ENCODE assay signal across 10 cellular contexts in the genomic region with DNA sequence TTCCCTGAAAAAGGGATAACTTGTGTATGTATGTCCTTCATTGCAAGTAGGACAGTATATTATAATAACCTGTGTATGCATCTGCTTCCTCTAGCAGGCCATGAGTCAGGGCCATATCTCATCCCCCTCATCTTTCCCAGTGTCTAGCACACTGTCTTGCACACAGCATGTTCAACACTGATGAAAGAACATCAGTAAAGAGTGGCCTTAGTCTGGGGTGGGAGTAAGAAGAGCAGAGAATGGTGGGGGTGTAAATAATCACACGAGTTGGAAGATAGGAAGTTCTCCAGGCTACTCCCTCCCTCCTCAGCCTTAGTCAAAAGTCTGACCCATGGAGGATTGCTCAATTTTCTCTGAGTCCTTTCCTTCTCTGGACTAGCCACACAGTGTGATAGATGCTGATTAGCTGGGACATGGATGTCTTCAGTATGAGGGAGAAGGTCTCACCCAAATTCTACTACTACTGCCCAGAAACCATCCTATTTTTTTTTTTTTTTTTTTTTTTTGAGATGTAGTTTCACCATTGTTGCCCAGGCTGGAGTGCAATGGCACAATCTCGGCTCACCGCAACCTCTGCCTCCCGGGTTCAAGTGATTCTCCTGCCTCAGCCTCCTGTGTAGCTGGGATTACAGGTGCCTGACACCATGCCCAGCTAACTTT. TPM values are rescaled to one million over a fixed set of nuclear protein-coding genes. Genes with fewer than 3 reads are reported as not detected.
A peak's percentile ranks its signal among the peaks of the same experiment; 100 is the strongest.
DNase-seq lines count a peak whose midpoint lies in the region; ATAC-seq and TF ChIP-seq lines count a peak whose summit lies in the region.
"Had no signal": no experiment of that assay in that cellular context is flagged by ENCODE, and none has a peak within 500 bp of the region (broad histone marks: within the 10 kb centered on the region; RNA-seq: fewer than 3 reads in every experiment).

No MANE protein-coding gene starts in this region.

- 46 to 63% (median 51%) methylated on average over 4 of the region's 4 CpGs for whole genome bisulfite sequencing in spleen, 5 donors

- no peaks in the 10 kb centered on the region for H3K9me3 ChIP-seq in spleen

- no peak overlapping the region for H3K4me3 ChIP-seq in fibroblast of pulmonary artery (replicated peaks; ENCODE audit: low read depth, low read length)
- peak overlapping the region in 1 of 8 donors; percentile 34 for H3K4me3 ChIP-seq in spleen

- TF ChIP-seq POLR2A in spleen (IDR thresholded peaks at IDR 0.05), result no peak

- peak; percentile 69 for DNase-seq in HCEC 1CT
- DNase-seq in SKM-1 treated with dmso at 0.1 percent for 144 hours (lab: John Stamatoyannopoulos, UW; ENCODE audit: unreplicated experiment), result peak; percentile 14
- DNase-seq in fibroblast of pulmonary artery (ENCODE audit: low read depth), result peak; percentile 64
- DNase-seq in spleen, result no peak
- DNase-seq in NCI-H1092 treated with DMSO at 0.1 percent for 48 hours (lab: John Stamatoyannopoulos, UW), result no peak
- DNase-seq: NCI-H82, small intestine had no signal

- no peaks in the 10 kb centered on the region for H3K36me3 ChIP-seq in spleen

- no peaks in the 10 kb centered on the region for H3K27me3 ChIP-seq in spleen (replicated peaks in 1 of 7)

- TF ChIP-seq CTCF in fibroblast of pulmonary artery (IDR thresholded peaks at IDR 0.05; ENCODE audit: low read length, missing control alignments) (no peak), spleen (IDR thresholded peaks at IDR 0.05 in 8 of 11, conservative IDR thresholded peaks at IDR 0.05 in 3 of 11) (no peak)

- intact Hi-C loops in spleen (cut with DNase I; ENCODE audit: low total_unique reads), result no loop called here

- ATAC-seq in GM21786 (IDR thresholded peaks at IDR 0.05; ENCODE audit: unreplicated experiment), result no peak
- no peak for ATAC-seq in GM21576 (IDR thresholded peaks at IDR 0.05; ENCODE audit: unreplicated experiment)

- H3K27ac ChIP-seq in spleen, result peak overlapping the region; percentile 78 to 93 (median 88)

- peaks cover 7 to 59% (median 49%) of the 10 kb centered on the region in 6 donors for H3K4me1 ChIP-seq in spleen

RNA-seq across cellular contexts. Expression of a gene that starts 14.6 kb away (rescaled TPM):
- 10 to 100 TPM; 75.6 to 92.8 (median 86.1) TPM for total RNA-seq in spleen
- 10 to 100 TPM in 1 of 3 donors, 1 to 10 TPM in 2; 9.1 to 13.6 (median 9.9) TPM for polyA plus RNA-seq in spleen

RNA-seq across cellular contexts. Expression of a gene that starts 29.2 kb away (rescaled TPM):
- not detected for total RNA-seq in spleen
- not detected for polyA plus RNA-seq in spleen
- total RNA-seq: cerebellum had no signal
- polyA plus RNA-seq: small intestine had no signal

RNA-seq across cellular contexts. Expression of a gene that starts 44.0 kb away (rescaled TPM):
- total RNA-seq in spleen, result 10 to 100 TPM; 39.3 to 67.9 (median 49.7) TPM
- 10 to 100 TPM; 32.4 to 42.4 (median 33.5) TPM for polyA plus RNA-seq in spleen

RNA-seq across cellular contexts. Expression of a gene that starts 58.3 kb away (rescaled TPM):
- 10 to 100 TPM in 3 of 7 donors, 1 to 10 TPM in 4; 3.7 to 20.6 (median 8.8) TPM for total RNA-seq in spleen
- polyA plus RNA-seq in spleen, result 1 to 10 TPM; 1.2 to 7.4 (median 1.7) TPM
- total RNA-seq: cerebellum had no signal

Comparison
In these comparisons a context has a peak if more than half of its experiments do, and no peak if none do; other contexts are left out.
1. DNase-seq: peak in HCEC 1CT (single experiment), SKM-1 treated with dmso at 0.1 percent for 144 hours (single experiment) and fibroblast of pulmonary artery (single experiment); none in spleen (single experiment) and NCI-H1092 treated with DMSO at 0.1 percent for 48 hours (single experiment).